Comparison of ENCODE assay signal across 16 cellular contexts in genomic region chr4:154720618-154721267, GRCh38. TPM values are rescaled to one million over a fixed set of nuclear protein-coding genes. Genes with fewer than 3 reads are reported as not detected.
DNase-seq lines count a peak whose midpoint lies in the region; TF ChIP-seq lines count a peak whose summit lies in the region.
"Had no signal": no experiment of that assay in that cellular context is flagged by ENCODE, and none has a peak within 500 bp of the region (broad histone marks: within the 10 kb centered on the region; RNA-seq: fewer than 3 reads in every experiment).

No MANE protein-coding gene starts in this region.

- no peak overlapping the region for H3K4me3 ChIP-seq in epithelial cell of esophagus (ENCODE audit: low read length)
- H3K4me3 ChIP-seq in neural progenitor cell = no peak overlapping the region
- H3K4me3 ChIP-seq in suprapubic skin = no peak overlapping the region

- H3K36me3 Mint-ChIP-seq in neural progenitor cell (no peaks in the 10 kb centered on the region), type B pancreatic cell (no peaks in the 10 kb centered on the region)

- 67% methylated on average over 3 of the region's 3 CpGs for WGBS in suprapubic skin

- no peak overlapping the region for H3K9ac ChIP-seq in neural progenitor cell

- H3K27ac ChIP-seq in neural progenitor cell (no peak overlapping the region), suprapubic skin (no peak overlapping the region)
- H3K27ac ChIP-seq: 22Rv1, HL-60 had no signal

- H3K4me1 ChIP-seq in neural progenitor cell = peaks cover 11% of the 10 kb centered on the region
- no peaks in the 10 kb centered on the region for H3K4me1 ChIP-seq in suprapubic skin

- TF ChIP-seq POLR2A in suprapubic skin (IDR thresholded peaks at IDR 0.05) = no peak

- no peaks in the 10 kb centered on the region for H3K9me3 ChIP-seq in neural progenitor cell (ENCODE audit: low read depth)
- H3K9me3 ChIP-seq in suprapubic skin = no peaks in the 10 kb centered on the region

- H3K4me3 Mint-ChIP-seq in neural progenitor cell (no peak overlapping the region), type B pancreatic cell (no peak overlapping the region)

- H3K9me3 Mint-ChIP-seq in neural progenitor cell (no peaks in the 10 kb centered on the region), type B pancreatic cell (no peaks in the 10 kb centered on the region)

- peak overlapping the region; percentile 7 for H3K4me2 ChIP-seq in neural progenitor cell

- H3K4me1 Mint-ChIP-seq in neural progenitor cell = peaks cover 12% of the 10 kb centered on the region
- H3K4me1 Mint-ChIP-seq in type B pancreatic cell (ENCODE audit: unreplicated experiment) = no peaks in the 10 kb centered on the region

- H3F3A ChIP-seq in neural progenitor cell (ENCODE audit: low read depth) = no peaks in the 10 kb centered on the region

- no peaks in the 10 kb centered on the region for H4K20me1 ChIP-seq in neural progenitor cell (ENCODE audit: low read depth)

- DNase-seq in NK-92 treated with Interleukin-12 subunit alpha and Interleukin-12 subunit beta, amount 100 ng/mL, for 24 hours (lab: John Stamatoyannopoulos, UW) = peak; percentile 5
- no peak for DNase-seq in NK-92 (lab: John Stamatoyannopoulos, UW; ENCODE audit: unreplicated experiment)
- peak; percentile 13 for DNase-seq in NCI-H526 treated with DMSO at 0.1 percent for 48 hours (lab: John Stamatoyannopoulos, UW)
- DNase-seq in epithelial cell of esophagus (ENCODE audit: low read depth) = peak; percentile 33
- DNase-seq in neural progenitor cell (ENCODE audit: low spot score) = peak; percentile 45
- no peak for DNase-seq in AML-193 (lab: John Stamatoyannopoulos, UW)
- DNase-seq in suprapubic skin (ENCODE audit: low spot score in 2 of 2) = no peak
- no peak for DNase-seq in type B pancreatic cell (ENCODE audit: extremely low spot score, unreplicated experiment)
- DNase-seq: C1 segment of cervical spinal cord, KG1, NCI-H1092, NCI-H345 had no signal

- no peaks in the 10 kb centered on the region for H3K36me3 ChIP-seq in neural progenitor cell
- no peaks in the 10 kb centered on the region for H3K36me3 ChIP-seq in suprapubic skin

- H3K27ac Mint-ChIP-seq in neural progenitor cell = no peak overlapping the region
- H3K27ac Mint-ChIP-seq in type B pancreatic cell = no peak overlapping the region

- TF ChIP-seq CTCF in epithelial cell of esophagus (IDR thresholded peaks at IDR 0.05; ENCODE audit: insufficient read depth, low read depth, low read length, missing control alignments) = no peak
- TF ChIP-seq CTCF in neural progenitor cell (IDR thresholded peaks at IDR 0.05) = peak; percentile 33
- TF ChIP-seq CTCF in suprapubic skin (IDR thresholded peaks at IDR 0.05) = no peak
- no peak for TF ChIP-seq CTCF in type B pancreatic cell (conservative IDR thresholded peaks at IDR 0.05)

- no peaks in the 10 kb centered on the region for H3K79me2 ChIP-seq in neural progenitor cell (ENCODE audit: low read depth)

- no peak for TF ChIP-seq EP300 in suprapubic skin (IDR thresholded peaks at IDR 0.05)

- no peaks in the 10 kb centered on the region for H3K27me3 ChIP-seq in neural progenitor cell
- H3K27me3 ChIP-seq in suprapubic skin = no peaks in the 10 kb centered on the region

- H3K27me3 Mint-ChIP-seq in neural progenitor cell (ENCODE audit: insufficient read depth, low read depth) (no peaks in the 10 kb centered on the region), type B pancreatic cell (peaks cover 12% of the 10 kb centered on the region)

- no peak overlapping the region for H2AFZ ChIP-seq in neural progenitor cell (replicated peaks)

RNA-seq across cellular contexts. Expression of gene LRAT, which starts 23.1 kb away (rescaled TPM):
- 0.81 and 0.94 TPM in 2 replicates for total RNA-seq in neural progenitor cell (ENCODE audit: low replicate concordance)
- total RNA-seq in suprapubic skin = 1 to 10 TPM in 1 of 4 donors, under 1 TPM in 3; 0.11 to 1.2 (median 0.60) TPM
- 7.2 and 7.4 TPM in 2 replicates for total RNA-seq in type B pancreatic cell (ENCODE audit: low replicate concordance)
- total RNA-seq: M059J, Right ventricle myocardium inferior had no signal

Comparison
In these comparisons a context has a peak if more than half of its experiments do, and no peak if none do; other contexts are left out.
1. DNase-seq: peak in NK-92 treated with Interleukin-12 subunit alpha and Interleukin-12 subunit beta, amount 100 ng/mL, for 24 hours (single experiment), NCI-H526 treated with DMSO at 0.1 percent for 48 hours (single experiment), epithelial cell of esophagus (single experiment) and neural progenitor cell (single experiment); none in NK-92 (single experiment), AML-193 (0 of 2), suprapubic skin (0 of 2) and type B pancreatic cell (single experiment).